ENCODE assay signal across 8 cellular contexts in the genomic region with DNA sequence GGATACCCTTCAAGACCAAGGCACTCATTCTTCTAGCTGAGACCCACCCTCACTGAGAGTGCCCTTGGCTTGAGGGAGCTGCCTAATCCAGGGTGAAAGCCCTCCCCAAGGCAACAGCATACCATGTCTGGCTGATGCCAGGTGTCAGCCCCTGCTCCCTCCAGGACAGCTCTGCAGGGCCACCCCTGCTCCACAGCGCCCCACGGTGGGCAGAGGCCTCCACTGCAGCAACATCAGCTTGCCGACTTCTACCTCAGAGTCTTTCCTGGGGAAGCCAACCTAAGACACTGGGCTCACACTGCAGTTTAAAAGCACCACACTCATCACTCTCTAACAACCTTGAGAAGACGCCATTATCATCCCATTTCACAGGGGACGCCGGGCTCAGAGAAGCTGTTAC. TPM values are rescaled to one million over a fixed set of nuclear protein-coding genes. Genes with fewer than 3 reads are reported as not detected.
DNase-seq lines count a peak whose midpoint lies in the region; TF ChIP-seq lines count a peak whose summit lies in the region.

No MANE protein-coding gene starts in this region.

- no peak for TF ChIP-seq POLR2A in lower leg skin (IDR thresholded peaks at IDR 0.05)

- H3K27ac ChIP-seq in hepatocyte, result no peak overlapping the region

- H4K20me1 ChIP-seq in hepatocyte (ENCODE audit: insufficient read depth, poor library complexity, severe bottlenecking), result no peaks in the 10 kb centered on the region

- intact Hi-C loops in lower leg skin (cut with DNase I; ENCODE audit: low total_unique reads), result no loop called here

- 47% methylated on average over 6 of the region's 6 CpGs for WGBS in hepatocyte (ENCODE audit: low lambda C conversion rate, missing lambda C conversion rate)
- 59 to 64% methylated on average over 6 of the region's 6 CpGs for WGBS in lower leg skin, 2 donors

- no peak overlapping the region for H3K4me2 ChIP-seq in hepatocyte

- TF ChIP-seq CTCF in hepatocyte (IDR thresholded peaks at IDR 0.05; ENCODE audit: poor library complexity), result peak; percentile 48
- no peak for TF ChIP-seq CTCF in lower leg skin (IDR thresholded peaks at IDR 0.05)

- no peaks in the 10 kb centered on the region for H3K4me1 ChIP-seq in hepatocyte (ENCODE audit: insufficient read depth)

- no peaks in the 10 kb centered on the region for H3K9me3 ChIP-seq in hepatocyte (ENCODE audit: low read depth)

- H3K79me2 ChIP-seq in hepatocyte, result no peaks in the 10 kb centered on the region

- TF ChIP-seq RAD21 in Ishikawa (IDR thresholded peaks at IDR 0.05; ENCODE audit: low read depth), result peak; percentile 78

- H3K27me3 ChIP-seq in hepatocyte, result no peaks in the 10 kb centered on the region

- TF ChIP-seq EP300 in Ishikawa (IDR thresholded peaks at IDR 0.05; ENCODE audit: borderline replicate concordance), result no peak

- DNase-seq in EL (peak; percentile 21), activated T-cell treated with anti-CD3 and anti-CD28 coated beads for 24 hours (ENCODE audit: low read depth) (peak; percentile 14), hepatocyte (ENCODE audit: low spot score) (peak; percentile 36), NCI-H1436 treated with DMSO at 0.1 percent for 48 hours (lab: John Stamatoyannopoulos, UW) (no peak), ureter (ENCODE audit: low spot score) (no peak), lower leg skin (ENCODE audit: low spot score in 2 of 2) (no peak)
- peak; percentile 30 to 42 (median 36) for DNase-seq in stimulated activated CD4-positive, alpha-beta T cell treated with anti-CD3 and anti-CD28 coated beads, TNF-alpha, amount 100 ng/mL, for 48 hours (ENCODE audit: low read depth in 3 of 3)

- no peak overlapping the region for H3K4me3 ChIP-seq in hepatocyte
- H3K4me3 ChIP-seq in lower leg skin (ENCODE audit: low read depth, poor library complexity, severe bottlenecking), result no peak overlapping the region

- no peak overlapping the region for H2AFZ ChIP-seq in hepatocyte

- no peaks in the 10 kb centered on the region for H3K9me2 ChIP-seq in hepatocyte (replicated peaks; ENCODE audit: insufficient read depth)

- H3K36me3 ChIP-seq in hepatocyte (replicated peaks; ENCODE audit: insufficient read depth, low read depth), result no peaks in the 10 kb centered on the region

TF ChIP-seq in Ishikawa, 13 proteins besides CTCF, POLR2A, EP300 and RAD21:
- TF ChIP-seq NFIC (IDR thresholded peaks at IDR 0.05), result no peak
- 0 out of 2 replicates have a peak, but pooled peaks have one; percentile 8 for TF ChIP-seq TAF1 (IDR thresholded peaks at IDR 0.05; ENCODE audit: low read depth)

RNA-seq across cellular contexts. Expression of a gene that starts 29.0 kb away (rescaled TPM):
- 4.9 and 6.4 TPM in 2 replicates for total RNA-seq in hepatocyte
- 8.7 and 9.5 TPM in 2 replicates for polyA plus RNA-seq in hepatocyte
- 12.9 TPM for total RNA-seq in ureter
- total RNA-seq in lower leg skin, result 1 to 10 TPM; 1.9 to 7.9 (median 5.4) TPM

RNA-seq across cellular contexts. Expression of a gene that starts 45.3 kb away (rescaled TPM):
- 77.7 and 87.4 TPM in 2 replicates for total RNA-seq in hepatocyte
- 85.5 and 86.3 TPM in 2 replicates for polyA plus RNA-seq in hepatocyte
- 78.5 TPM for total RNA-seq in ureter
- 10 to 100 TPM; 46.3 to 88.8 (median 58.2) TPM for total RNA-seq in lower leg skin

RNA-seq across cellular contexts. Expression of a gene that starts 50.3 kb away (rescaled TPM):
- total RNA-seq in hepatocyte (2.0 and 10.6 TPM in 2 replicates), ureter (2.5 TPM), lower leg skin (10 to 100 TPM in 1 of 4 donors, 1 to 10 TPM in 3; 2.6 to 12.6 (median 9.5) TPM)
- polyA plus RNA-seq in hepatocyte, result 15.5 and 17.7 TPM in 2 replicates

Comparison
In these comparisons a context has a peak if more than half of its experiments do, and no peak if none do; other contexts are left out.
1. DNase-seq: peak in EL (single experiment), activated T-cell treated with anti-CD3 and anti-CD28 coated beads for 24 hours (single experiment), hepatocyte (single experiment) and stimulated activated CD4-positive, alpha-beta T cell treated with anti-CD3 and anti-CD28 coated beads, TNF-alpha, amount 100 ng/mL, for 48 hours (3 of 3); none in NCI-H1436 treated with DMSO at 0.1 percent for 48 hours (single experiment), ureter (single experiment) and lower leg skin (0 of 2).